ENCODE assay signal across 10 cellular contexts in the genomic region with DNA sequence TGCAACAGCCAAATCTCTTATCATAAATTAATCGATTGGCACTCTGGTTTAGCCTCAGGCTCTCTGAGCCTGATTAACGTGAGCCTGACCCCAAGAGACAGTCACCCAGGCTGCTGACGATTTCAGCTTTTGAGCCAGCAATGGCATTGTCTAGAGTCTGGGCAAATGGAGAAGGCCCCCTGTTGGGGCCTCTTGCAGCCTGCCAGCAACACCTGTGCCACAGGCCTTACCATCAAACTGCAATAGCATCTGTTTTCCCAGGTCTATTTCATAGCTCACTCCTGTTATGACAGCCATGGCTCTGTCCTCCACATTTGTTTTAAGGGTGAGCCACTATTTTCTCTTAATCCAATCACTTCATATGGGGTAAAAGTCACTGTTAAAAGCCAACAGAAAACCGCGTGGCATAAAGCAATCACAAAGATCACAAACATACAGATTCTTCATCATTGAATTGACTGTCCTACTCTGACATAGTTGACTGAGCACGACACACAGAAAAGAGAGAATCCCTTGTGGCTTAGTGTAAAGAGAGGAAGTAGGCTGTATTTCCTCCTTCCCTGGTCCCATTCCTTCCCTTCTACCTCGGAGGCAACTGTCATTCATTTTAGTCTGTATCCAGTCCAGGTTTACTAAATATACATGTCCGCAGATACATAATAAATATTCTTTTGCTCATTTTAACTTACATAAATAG. TPM values are rescaled to one million over a fixed set of nuclear protein-coding genes. Genes with fewer than 3 reads are reported as not detected.
DNase-seq lines count a peak whose midpoint lies in the region; ATAC-seq and TF ChIP-seq lines count a peak whose summit lies in the region.
"Had no signal": no experiment of that assay in that cellular context is flagged by ENCODE, and none has a peak within 500 bp of the region (broad histone marks: within the 10 kb centered on the region; RNA-seq: fewer than 3 reads in every experiment).

No MANE protein-coding gene starts in this region.

- ATAC-seq in SK-N-SH treated with all-trans-retinoic acid at 6 μM for 48 hours (no peak), HG03342 (IDR thresholded peaks at IDR 0.05; ENCODE audit: unreplicated experiment) (peak; percentile 30), naive B cell (ENCODE audit: low read depth in 2 of 2) (peak; percentile 52 to 57)
- ATAC-seq: mucosa of descending colon had no signal

- H3K27me3 ChIP-seq in SK-N-SH (ENCODE audit: insufficient read depth) (no peaks in the 10 kb centered on the region; the same call in 1 of the 2 replicates), OCI-LY3 (ENCODE audit: low read depth, low read length) (no peaks in the 10 kb centered on the region)

- TF ChIP-seq EP300 in SK-N-SH (IDR thresholded peaks at IDR 0.05; ENCODE audit: borderline replicate concordance in 1 of 2, low read depth in 1 of 2, low read length in 1 of 2): no peak

- H3K4me2 ChIP-seq in SK-N-SH: no peak overlapping the region
- H3K4me2 ChIP-seq in OCI-LY3 (ENCODE audit: low read length): peak overlapping the region; percentile 75

- no peak overlapping the region for H3K27ac ChIP-seq in SK-N-SH (ENCODE audit: low read depth in 2 of 2, low read length in 1 of 2)
- 0 out of 2 replicates have a peak overlapping the region, but pooled peaks have one; percentile 1 for H3K27ac ChIP-seq in OCI-LY3 (ENCODE audit: low read length)

- DNase-seq in SK-N-SH (peak; percentile 13), naive B cell (peak; percentile 9), cerebellar nuclear complex (lab: John Stamatoyannopoulos, UW) (no peak)
- no peak for DNase-seq in activated CD8-positive, alpha-beta memory T cell treated with anti-CD3 and anti-CD28 coated beads, Interleukin-2, amount 50 U/mL, for 4 hours
- DNase-seq in activated effector memory CD4-positive, alpha-beta T cell treated with anti-CD3 and anti-CD28 coated beads, Interleukin-2, amount 50 U/mL, for 16 hours: no peak
- DNase-seq: Karpas-422, mucosa of descending colon had no signal

- no peaks in the 10 kb centered on the region for H3F3A ChIP-seq in SK-N-SH (replicated peaks; ENCODE audit: insufficient read depth)

- TF ChIP-seq RAD21 in SK-N-SH (IDR thresholded peaks at IDR 0.05; ENCODE audit: low read length): no peak

- H3K27ac Mint-ChIP-seq in naive B cell: peak overlapping the region; percentile 28 to 92 (median 46)

- TF ChIP-seq CTCF in SK-N-SH (IDR thresholded peaks at IDR 0.05) (no peak), OCI-LY3 (IDR thresholded peaks at IDR 0.05; ENCODE audit: low read depth, low read length) (0 out of 2 replicates have a peak, but pooled peaks have one; percentile 17)

- H3K79me2 ChIP-seq in SK-N-SH (ENCODE audit: insufficient read depth) (no peaks in the 10 kb centered on the region), OCI-LY3 (ENCODE audit: low read length) (peaks cover 57% of the 10 kb centered on the region)

- H3K36me3 Mint-ChIP-seq in naive B cell: no peaks in the 10 kb centered on the region

- H4K20me1 ChIP-seq in SK-N-SH (ENCODE audit: insufficient read depth): no peaks in the 10 kb centered on the region
- H4K20me1 ChIP-seq in OCI-LY3 (ENCODE audit: insufficient read depth, low read length): peaks cover 22% of the 10 kb centered on the region

- H3K36me3 ChIP-seq in SK-N-SH (replicated peaks in 1 of 2; ENCODE audit: control insufficient read depth in 1 of 2, insufficient read depth in 2 of 2, low read length in 1 of 2) (no peaks in the 10 kb centered on the region), OCI-LY3 (replicated peaks; ENCODE audit: low read depth, low read length) (peaks cover 11% of the 10 kb centered on the region)

- H3K4me3 ChIP-seq in SK-N-SH (ENCODE audit: low read depth in 2 of 2, low read length in 1 of 2): no peak overlapping the region
- H3K4me3 ChIP-seq in OCI-LY3 (ENCODE audit: low read length): no peak overlapping the region
- H3K4me3 ChIP-seq: mucosa of descending colon had no signal

- H3K9me3 Mint-ChIP-seq in naive B cell: peaks cover 0 to 3% (median 0%) of the 10 kb centered on the region in 7 donors

- H3K4me1 Mint-ChIP-seq in naive B cell: peaks cover 54 to 75% (median 67%) of the 10 kb centered on the region in 3 donors

- WGBS in SK-N-SH (ENCODE audit: low lambda C conversion rate): 30% methylated on average over 7 of the region's 8 CpGs

- peak overlapping the region in 7 of 8 donors; percentile 50 to 77 (median 60) for H3K4me3 Mint-ChIP-seq in naive B cell

- no peak overlapping the region for H3K9ac ChIP-seq in SK-N-SH
- H3K9ac ChIP-seq in OCI-LY3 (ENCODE audit: low read length): no peak overlapping the region

- H3K27me3 Mint-ChIP-seq in naive B cell: no peaks in the 10 kb centered on the region

- H3K4me1 ChIP-seq in SK-N-SH (ENCODE audit: control insufficient read depth in 1 of 2, insufficient read depth in 2 of 2, low read depth in 1 of 2, low read length in 1 of 2) (peaks cover 0 to 3% of the 10 kb centered on the region in 2 experiments; a peak in 1 of 4 replicates), OCI-LY3 (ENCODE audit: low read length) (peaks cover 59% of the 10 kb centered on the region)

- POLR2A ChIA-PET in SK-N-SH (lab: Yijun Ruan, JAX): no interaction called here

- H2AFZ ChIP-seq in SK-N-SH (ENCODE audit: low read depth): no peak overlapping the region
- no peak overlapping the region for H2AFZ ChIP-seq in OCI-LY3 (ENCODE audit: low read depth, low read length)

- H3K9me2 ChIP-seq in SK-N-SH: no peaks in the 10 kb centered on the region

- H3K9me3 ChIP-seq in SK-N-SH: no peaks in the 10 kb centered on the region
- peaks cover 9% of the 10 kb centered on the region; the same call in 1 of the 2 replicates for H3K9me3 ChIP-seq in OCI-LY3 (ENCODE audit: insufficient read depth, low read length)
- H3K9me3 ChIP-seq: mucosa of descending colon had no signal

- CTCF ChIA-PET in SK-N-SH (lab: Yijun Ruan, JAX): no interaction called here

TF ChIP-seq in SK-N-SH, 30 proteins besides CTCF, POLR2A, EP300 and RAD21:
- TF ChIP-seq MEF2A (IDR thresholded peaks at IDR 0.05; ENCODE audit: borderline replicate concordance, low read depth) (no peak), MXI1 (IDR thresholded peaks at IDR 0.05; ENCODE audit: low read depth, low read length) (no peak), NRF1 (IDR thresholded peaks at IDR 0.05; ENCODE audit: low read depth, low read length) (no peak), FOXJ3 (CRISPR knock-in tag; IDR thresholded peaks at IDR 0.05) (no peak), FOXM1 (IDR thresholded peaks at IDR 0.05; ENCODE audit: low read depth) (no peak), IRF3 (IDR thresholded peaks at IDR 0.05; ENCODE audit: low read depth, low read length) (no peak)

TF ChIP-seq in SK-N-SH treated with all-trans-retinoic acid at 6 μM for 48 hours, 23 proteins besides CTCF, POLR2A, EP300 and RAD21:
- TF ChIP-seq ZFP3 (CRISPR knock-in tag; IDR thresholded peaks at IDR 0.05) (no peak), ZNF70 (CRISPR knock-in tag; IDR thresholded peaks at IDR 0.05) (no peak), PATZ1 (CRISPR knock-in tag; IDR thresholded peaks at IDR 0.05; ENCODE audit: borderline replicate concordance) (no peak), BACH2 (CRISPR knock-in tag; IDR thresholded peaks at IDR 0.05; ENCODE audit: borderline replicate concordance) (no peak), TOX (CRISPR knock-in tag; IDR thresholded peaks at IDR 0.05; ENCODE audit: borderline replicate concordance) (no peak), ARNTL (CRISPR knock-in tag; IDR thresholded peaks at IDR 0.05; ENCODE audit: borderline replicate concordance, low read depth) (no peak), ESRRG (CRISPR knock-in tag; IDR thresholded peaks at IDR 0.05) (no peak), OSR1 (CRISPR knock-in tag; IDR thresholded peaks at IDR 0.05) (no peak)
- TF ChIP-seq, protein P1, sequence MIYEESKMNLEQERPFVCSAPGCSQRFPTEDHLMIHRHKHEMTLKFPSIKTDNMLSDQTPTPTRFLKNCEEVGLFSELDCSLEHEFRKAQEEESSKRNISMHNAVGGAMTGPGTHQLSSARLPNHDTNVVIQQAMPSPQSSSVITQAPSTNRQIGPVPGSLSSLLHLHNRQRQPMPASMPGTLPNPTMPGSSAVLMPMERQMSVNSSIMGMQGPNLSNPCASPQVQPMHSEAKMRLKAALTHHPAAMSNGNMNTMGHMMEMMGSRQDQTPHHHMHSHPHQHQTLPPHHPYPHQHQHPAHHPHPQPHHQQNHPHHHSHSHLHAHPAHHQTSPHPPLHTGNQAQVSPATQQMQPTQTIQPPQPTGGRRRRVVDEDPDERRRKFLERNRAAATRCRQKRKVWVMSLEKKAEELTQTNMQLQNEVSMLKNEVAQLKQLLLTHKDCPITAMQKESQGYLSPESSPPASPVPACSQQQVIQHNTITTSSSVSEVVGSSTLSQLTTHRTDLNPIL (CRISPR knock-in tag; IDR thresholded peaks at IDR 0.05; ENCODE audit: low read depth): no peak
TF ChIP-seq in SK-N-SH treated with all-trans-retinoic acid at 6 μM for 48 hours: peak in this region for 0.

RNA-seq across cellular contexts. Expression of gene SLC9A7, which starts 47.8 kb away (rescaled TPM):
- 10.3 and 10.5 TPM in 2 replicates for polyA plus RNA-seq in SK-N-SH (2012; rRNA removed)
- 6.4 and 8.5 TPM in 2 replicates for polyA plus RNA-seq in SK-N-SH (2012; cell fraction: cytosol; rRNA removed)
- polyA plus RNA-seq in SK-N-SH (2012; cell fraction: nucleus; rRNA removed): 15.2 and 17.4 TPM in 2 replicates
- 10 to 100 TPM; 13.5 to 60.6 (median 42.5) TPM for polyA plus RNA-seq in naive B cell (ENCODE audit: low read depth in 6 of 6)

Comparison
In these comparisons a context has a peak if more than half of its experiments do, and no peak if none do; other contexts are left out.
1. DNase-seq: peak in SK-N-SH (single experiment) and naive B cell (single experiment); none in cerebellar nuclear complex (0 of 2), activated CD8-positive, alpha-beta memory T cell treated with anti-CD3 and anti-CD28 coated beads, Interleukin-2, amount 50 U/mL, for 4 hours (single experiment) and activated effector memory CD4-positive, alpha-beta T cell treated with anti-CD3 and anti-CD28 coated beads, Interleukin-2, amount 50 U/mL, for 16 hours (single experiment).